In genomic region chr17:30236807-30237206, GRCh38 we compare ENCODE assay signal across 8 cellular contexts. TPM values are rescaled to one million over a fixed set of nuclear protein-coding genes. Genes with fewer than 3 reads are reported as not detected.
DNase-seq lines count a peak whose midpoint lies in the region; ATAC-seq, FAIRE-seq and TF ChIP-seq lines count a peak whose summit lies in the region.

No MANE protein-coding gene starts in this region.

- peak overlapping the region; percentile 52 for H2AFZ ChIP-seq in endothelial cell of umbilical vein (ENCODE audit: low read depth, low read length)

- H3K27ac ChIP-seq in Peyer's patch (no peak overlapping the region), endothelial cell of umbilical vein (ENCODE audit: insufficient read depth, low read depth, low read length) (no peak overlapping the region), WERI-Rb-1 (no peak overlapping the region)

- dilution Hi-C loops in endothelial cell of umbilical vein (cut with MboI; ENCODE audit: extremely low pct_ligation_motif_present, low sequenced_read_pairs): no loop called here

- peak; percentile 50 for DNase-seq in activated CD8-positive, alpha-beta memory T cell treated with anti-CD3 and anti-CD28 coated beads for 24 hours
- DNase-seq in activated CD8-positive, alpha-beta memory T cell treated with anti-CD3 and anti-CD28 coated beads, Interleukin-2, amount 50 U/mL, for 4 hours: no peak
- DNase-seq in Peyer's patch (peak in 2 of 3 donors; percentile 74 to 84), endothelial cell of umbilical vein (ENCODE audit: low read depth, low spot score) (peak; percentile 44), myocyte (ENCODE audit: low read depth) (peak; percentile 34), WERI-Rb-1 (no peak)

- H3K4me3 ChIP-seq in Peyer's patch (no peak overlapping the region), endothelial cell of umbilical vein (replicated peaks in 1 of 3; ENCODE audit: insufficient read depth in 1 of 3, low read depth in 1 of 3, low read length in 3 of 3) (no peak overlapping the region), WERI-Rb-1 (ENCODE audit: low read depth, low read length) (no peak overlapping the region)

- ATAC-seq in GM18867 (IDR thresholded peaks at IDR 0.05; ENCODE audit: unreplicated experiment) (no peak), HG02840 (IDR thresholded peaks at IDR 0.05; ENCODE audit: low FRiP score, unreplicated experiment) (no peak)

- TF ChIP-seq CTCF in Peyer's patch (IDR thresholded peaks at IDR 0.05) (peak in 4 of 6 experiments; percentile 25 to 73 (median 62)), endothelial cell of umbilical vein (IDR thresholded peaks at IDR 0.05; ENCODE audit: extremely low read depth in 1 of 2, insufficient read depth in 1 of 2, low read depth in 1 of 2, low read length in 2 of 2) (peak; percentile 26 to 65), WERI-Rb-1 (IDR thresholded peaks at IDR 0.05; ENCODE audit: low read depth, low read length) (no peak)

- intact Hi-C loops in endothelial cell of umbilical vein (cut with micrococcal nuclease): loop anchor here (1.0 to 5.0 kb wide), 2 partner anchors 110 to 133 kb away; no protein-coding TSS in a partner anchor

- H3K9ac ChIP-seq in endothelial cell of umbilical vein (replicated peaks; ENCODE audit: extremely low read depth, insufficient read depth, low read length): no peak overlapping the region

- no peaks in the 10 kb centered on the region for H3K9me3 ChIP-seq in Peyer's patch
- H3K9me3 ChIP-seq in endothelial cell of umbilical vein (replicated peaks; ENCODE audit: control insufficient read depth, insufficient read depth, low read length): no peaks in the 10 kb centered on the region
- H3K9me3 ChIP-seq in WERI-Rb-1 (ENCODE audit: severe bottlenecking): no peaks in the 10 kb centered on the region

- FAIRE-seq in endothelial cell of umbilical vein (lab: Jason Lieb, UNC): peak; percentile 81

- CTCF ChIA-PET in endothelial cell of umbilical vein (lab: Charles Lee): interaction anchor here (0.6 to 5.2 kb wide), 29 partner anchors 8 to 145 kb away, joined by 3 to 73 read pairs (median 4); partner anchors contain the start of gene NSRP1

- H3K27me3 ChIP-seq in Peyer's patch (no peaks in the 10 kb centered on the region), endothelial cell of umbilical vein (ENCODE audit: control insufficient read depth in 2 of 2, insufficient read depth in 2 of 2, low read length in 2 of 2) (peaks cover 51 to 54% of the 10 kb centered on the region in 2 experiments), WERI-Rb-1 (ENCODE audit: insufficient read depth, low read depth, severe bottlenecking) (no peaks in the 10 kb centered on the region)

- H4K20me1 ChIP-seq in endothelial cell of umbilical vein (replicated peaks; ENCODE audit: control insufficient read depth, extremely low read depth, insufficient read depth, low read length): no peaks in the 10 kb centered on the region

- H3K36me3 ChIP-seq in Peyer's patch (no peaks in the 10 kb centered on the region), endothelial cell of umbilical vein (ENCODE audit: control insufficient read depth in 2 of 2, extremely low read depth in 1 of 2, insufficient read depth in 2 of 2, low read length in 2 of 2) (no peaks in the 10 kb centered on the region), WERI-Rb-1 (no peaks in the 10 kb centered on the region)

- no TSS peak for BruUV-seq in endothelial cell of umbilical vein (replicated peaks; lab: Mats Ljungman, UMichigan)

- peaks cover 0 to 18% (median 8%) of the 10 kb centered on the region in 4 donors for H3K4me1 ChIP-seq in Peyer's patch
- peaks cover 8% of the 10 kb centered on the region for H3K4me1 ChIP-seq in endothelial cell of umbilical vein (ENCODE audit: control insufficient read depth, extremely low read depth, insufficient read depth, low read length)

- no peak for TF ChIP-seq POLR2A in Peyer's patch (IDR thresholded peaks at IDR 0.05)
- no peak for TF ChIP-seq POLR2A in endothelial cell of umbilical vein (IDR thresholded peaks at IDR 0.05; ENCODE audit: low read depth, low read length)

- peak overlapping the region; percentile 52 for H3K4me2 ChIP-seq in endothelial cell of umbilical vein (ENCODE audit: insufficient read depth, low read length)

- H3K79me2 ChIP-seq in endothelial cell of umbilical vein (ENCODE audit: control insufficient read depth, insufficient read depth, low read length): no peaks in the 10 kb centered on the region

- POLR2A ChIA-PET in endothelial cell of umbilical vein (lab: Charles Lee): no interaction called here

- no peaks in the 10 kb centered on the region for H3K9me1 ChIP-seq in endothelial cell of umbilical vein (replicated peaks; ENCODE audit: control insufficient read depth, extremely low read depth, insufficient read depth, low read length)

TF ChIP-seq in endothelial cell of umbilical vein, 7 proteins besides CTCF, POLR2A, EP300 and RAD21:
- no peak for TF ChIP-seq EZH2 (IDR thresholded peaks at IDR 0.05; ENCODE audit: borderline replicate concordance, low read depth, low read length, severe bottlenecking)
- TF ChIP-seq JUN (IDR thresholded peaks at IDR 0.05; ENCODE audit: borderline replicate concordance, insufficient read depth, insufficient read length, low read depth): no peak
- TF ChIP-seq MAX (IDR thresholded peaks at IDR 0.05; ENCODE audit: insufficient read depth, insufficient read length): no peak
- no peak for TF ChIP-seq GATA2 (IDR thresholded peaks at IDR 0.05; ENCODE audit: insufficient read depth, insufficient read length, low read depth, low read length)
- no peak for TF ChIP-seq FOS (IDR thresholded peaks at IDR 0.05; ENCODE audit: borderline replicate concordance, insufficient read depth, low read length)
- TF ChIP-seq MYC (IDR thresholded peaks at IDR 0.05; ENCODE audit: low read depth, low read length): no peak
- TF ChIP-seq POLR2AphosphoS5 (IDR thresholded peaks at IDR 0.05; ENCODE audit: insufficient read depth, low read depth, low read length): no peak

RNA-seq across cellular contexts. Expression of gene SLC6A4, which starts 1.3 kb away (rescaled TPM):
- total RNA-seq in Peyer's patch (100 to 1,000 TPM in 2 of 4 donors, 10 to 100 TPM in 2; 10.7 to 156 (median 109) TPM), endothelial cell of umbilical vein (not detected in 2 replicates), myocyte (0.03 TPM in 1 of 2 replicates, not detected in the other)
- 0.18 and 0.25 TPM in 2 replicates for polyA plus RNA-seq in endothelial cell of umbilical vein
- 0.06 TPM in 1 of 2 replicates, not detected in the other for polyA plus RNA-seq in endothelial cell of umbilical vein (2011; cell fraction: cytosol; rRNA removed)
- polyA plus RNA-seq in endothelial cell of umbilical vein (2011; cell fraction: nucleus; rRNA removed): 0.21 and 0.28 TPM in 2 replicates
- polyA plus RNA-seq in endothelial cell of umbilical vein (2012): not detected in 2 replicates
- polyA minus RNA-seq in endothelial cell of umbilical vein: 0.06 TPM in 1 of 2 replicates, not detected in the other
- polyA minus RNA-seq in endothelial cell of umbilical vein (2011; cell fraction: cytosol; rRNA and poly(A)+ RNA removed): not detected
- not detected in 2 replicates for polyA minus RNA-seq in endothelial cell of umbilical vein (2011; cell fraction: nucleus; rRNA and poly(A)+ RNA removed)
- 0.03 TPM for polyA plus RNA-seq in myocyte (2012)

RNA-seq across cellular contexts. Expression of gene BLMH, which starts 54.9 kb away (rescaled TPM):
- total RNA-seq in Peyer's patch (10 to 100 TPM; 19.4 to 49.5 (median 31.3) TPM), endothelial cell of umbilical vein (65.8 and 75.0 TPM in 2 replicates), myocyte (19.8 and 24.1 TPM in 2 replicates)
- polyA plus RNA-seq in endothelial cell of umbilical vein: 18.6 and 24.6 TPM in 2 replicates
- 30.5 and 31.9 TPM in 2 replicates for polyA plus RNA-seq in endothelial cell of umbilical vein (2011; cell fraction: cytosol; rRNA removed)
- 31.7 and 31.9 TPM in 2 replicates for polyA plus RNA-seq in endothelial cell of umbilical vein (2011; cell fraction: nucleus; rRNA removed)
- polyA plus RNA-seq in endothelial cell of umbilical vein (2012): 67.4 and 74.6 TPM in 2 replicates
- polyA minus RNA-seq in endothelial cell of umbilical vein: 24.8 and 32.6 TPM in 2 replicates
- polyA minus RNA-seq in endothelial cell of umbilical vein (2011; cell fraction: cytosol; rRNA and poly(A)+ RNA removed): 9.7 TPM
- polyA minus RNA-seq in endothelial cell of umbilical vein (2011; cell fraction: nucleus; rRNA and poly(A)+ RNA removed): 37.9 and 47.1 TPM in 2 replicates
- polyA plus RNA-seq in myocyte (2012): 22.8 TPM

Comparison
In these comparisons a context has a peak if more than half of its experiments do, and no peak if none do; other contexts are left out.
1. DNase-seq: peak in activated CD8-positive, alpha-beta memory T cell treated with anti-CD3 and anti-CD28 coated beads for 24 hours (single experiment), Peyer's patch (2 of 3), endothelial cell of umbilical vein (single experiment) and myocyte (single experiment); none in activated CD8-positive, alpha-beta memory T cell treated with anti-CD3 and anti-CD28 coated beads, Interleukin-2, amount 50 U/mL, for 4 hours (single experiment) and WERI-Rb-1 (single experiment).